ENCODE assay signal across 31 cellular contexts in the genomic region with DNA sequence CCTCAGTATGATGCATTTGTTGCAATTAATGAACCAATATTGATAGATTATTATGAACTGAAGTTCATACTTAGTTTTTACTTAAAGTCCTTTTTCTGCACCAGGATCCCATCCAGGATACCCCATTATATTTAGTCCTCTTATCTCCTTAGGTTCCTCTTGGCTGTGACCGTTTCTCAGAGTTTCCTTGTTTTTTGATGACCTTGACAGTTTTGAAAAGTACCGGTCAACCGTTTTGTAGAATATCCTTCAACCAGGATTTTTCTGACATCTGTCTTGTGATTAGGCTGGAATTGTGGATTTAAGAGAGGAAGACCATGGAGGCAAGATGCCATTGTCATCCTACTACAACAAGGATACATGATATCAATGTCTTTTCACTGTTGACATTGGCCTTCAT.
"Had no signal": no experiment of that assay in that cellular context is flagged by ENCODE, and none has a peak within 500 bp of the region (broad histone marks: within the 10 kb centered on the region; RNA-seq: fewer than 3 reads in every experiment).

No MANE protein-coding gene starts in this region.

- H3K27me3 ChIP-seq: neural progenitor cell, ovary, suprapubic skin, testis, tibial artery, transverse colon, upper lobe of right lung, uterus had no signal

- H3K36me3 ChIP-seq: neural progenitor cell, ovary, suprapubic skin, tibial artery, transverse colon, upper lobe of right lung, uterus had no signal

- H3K4me3 ChIP-seq: neural progenitor cell, ovary, psoas muscle, skin epidermis, smooth muscle cell, spleen, suprapubic skin, testis, tibial artery, transverse colon, upper lobe of right lung, uterus had no signal

- H3K27me3 Mint-ChIP-seq: stimulated activated memory B cell treated with anti-CD40 and anti-IgM and Interleukin-4, amounts not matched to agents 10 μg/mL and 1 μg/mL and 100 μg/mL, for 72 hours had no signal

- H3K4me1 Mint-ChIP-seq: natural killer cell; neural progenitor cell; stimulated activated memory B cell treated with anti-CD40 and anti-IgM and Interleukin-4, amounts not matched to agents 10 μg/mL and 1 μg/mL and 100 μg/mL, for 72 hours; stimulated activated naive CD8-positive, alpha-beta T cell treated with anti-CD3 and anti-CD28 coated beads, Interleukin-15, amount 100 ng/mL, for 72 hours had no signal

- H3K9me3 Mint-ChIP-seq: natural killer cell; neural progenitor cell; stimulated activated memory B cell treated with anti-CD40 and anti-IgM and Interleukin-4, amounts not matched to agents 10 μg/mL and 1 μg/mL and 100 μg/mL, for 72 hours; type B pancreatic cell had no signal

- H3K36me3 Mint-ChIP-seq: neural progenitor cell, type B pancreatic cell had no signal

- H3K9ac ChIP-seq: neural progenitor cell, parathyroid adenoma had no signal

- H3K27ac Mint-ChIP-seq: natural killer cell; nephron; neural progenitor cell; progenitor cell of endocrine pancreas; stimulated activated memory B cell treated with anti-CD40 and anti-IgM and Interleukin-4, amounts not matched to agents 10 μg/mL and 1 μg/mL and 100 μg/mL, for 72 hours; stimulated activated naive CD8-positive, alpha-beta T cell treated with anti-CD3 and anti-CD28 coated beads, Interleukin-15, amount 100 ng/mL, for 72 hours; type B pancreatic cell had no signal

- H3K4me2 ChIP-seq: neural progenitor cell, smooth muscle cell had no signal

- H3K27ac ChIP-seq: neural progenitor cell, ovary, parathyroid adenoma, psoas muscle, skin epidermis, spleen, suprapubic skin, testis, tibial artery, transverse colon, upper lobe of right lung, uterus had no signal

- DNase-seq: natural killer cell; occipital lobe; ovary; posterior cingulate gyrus; psoas muscle; right cardiac atrium; spleen; stimulated activated CD4-positive, alpha-beta T cell treated with anti-CD3 and anti-CD28 coated beads, Interleukin-12 subunit alpha, Interleukin-12 subunit beta, amount 100 ng/mL, for 4 hours; stimulated activated CD4-positive, alpha-beta T cell treated with anti-CD3 and anti-CD28 coated beads, Interleukin-1b, Interleukin-23, amount 100 ng/mL, for 48 hours; stimulated activated CD4-positive, alpha-beta T cell treated with anti-CD3 and anti-CD28 coated beads, Interleukin-4, amount 100 ng/mL, for 1 hour; stimulated activated CD4-positive, alpha-beta T cell treated with anti-CD3 and anti-CD28 coated beads, Interleukin-4, amount 100 ng/mL, for 4 hours; stimulated activated CD8-positive, alpha-beta memory T cell treated with anti-CD3 and anti-CD28 coated beads, Interleukin-4, amount 100 ng/mL, for 48 hours; stimulated activated naive CD4-positive, alpha-beta T cell; stimulated activated naive CD8-positive, alpha-beta T cell treated with anti-CD3 and anti-CD28 coated beads, Interleukin-15, amount 100 ng/mL, for 72 hours; stimulated activated naive CD8-positive, alpha-beta T cell treated with anti-CD3 and anti-CD28 coated beads, Interleukin-15, Interleukin-2, amounts not matched to agents 100 U/mL and 50 U/mL, for 24 hours; substantia nigra; testis; tibial artery; transverse colon; upper lobe of right lung; uterus had no signal

- H3K9me3 ChIP-seq: ovary, psoas muscle, suprapubic skin, testis, upper lobe of right lung, uterus had no signal

- H3K4me1 ChIP-seq: neural progenitor cell, parathyroid adenoma, psoas muscle, spleen, suprapubic skin, testis, tibial artery, transverse colon, upper lobe of right lung, uterus had no signal

- ATAC-seq: natural killer cell; psoas muscle; right cardiac atrium; sciatic nerve; stimulated activated memory B cell treated with anti-CD40 and anti-IgM and Interleukin-4, amounts not matched to agents 10 μg/mL and 1 μg/mL and 100 μg/mL, for 72 hours; stimulated activated naive CD8-positive, alpha-beta T cell treated with anti-CD3 and anti-CD28 coated beads, Interleukin-15, amount 100 ng/mL, for 72 hours; stimulated activated naive CD8-positive, alpha-beta T cell treated with anti-CD3 and anti-CD28 coated beads, Interleukin-15, Interleukin-2, amounts not matched to agents 100 U/mL and 50 U/mL, for 24 hours; upper lobe of right lung had no signal

- H2AFZ ChIP-seq: neural progenitor cell, parathyroid adenoma had no signal

- H3K4me3 Mint-ChIP-seq: natural killer cell; nephron; neural progenitor cell; stimulated activated memory B cell treated with anti-CD40 and anti-IgM and Interleukin-4, amounts not matched to agents 10 μg/mL and 1 μg/mL and 100 μg/mL, for 72 hours; stimulated activated naive CD8-positive, alpha-beta T cell treated with anti-CD3 and anti-CD28 coated beads, Interleukin-15, amount 100 ng/mL, for 72 hours; type B pancreatic cell had no signal

- H3K79me2 ChIP-seq: parathyroid adenoma had no signal
